31 cellular contexts compared by ENCODE assay signal in genomic region chr1:36764796-36765195, GRCh38.
DNase-seq lines count a peak whose midpoint lies in the region.
"Had no signal": no experiment of that assay in that cellular context is flagged by ENCODE, and none has a peak within 500 bp of the region (broad histone marks: within the 10 kb centered on the region; RNA-seq: fewer than 3 reads in every experiment).

No MANE protein-coding gene starts in this region.

- H3K27me3 ChIP-seq in CD4-positive, alpha-beta memory T cell (ENCODE audit: insufficient read depth, low read length), result no peaks in the 10 kb centered on the region
- H3K27me3 ChIP-seq: colonic mucosa, uterus had no signal

- no peak overlapping the region for H3K27ac Mint-ChIP-seq in CD4-positive, alpha-beta memory T cell
- H3K27ac Mint-ChIP-seq: activated naive CD8-positive, alpha-beta T cell; effector memory CD8-positive, alpha-beta T cell; IgD-negative memory B cell; T-helper 2 cell treated with Interferon-gamma antibody and Interleukin-4, amounts not matched to agents 5 μg/mL and 100 μg/mL, for 36 hours had no signal

- H3K4me1 ChIP-seq in CD4-positive, alpha-beta memory T cell (ENCODE audit: insufficient read depth, low read length), result no peaks in the 10 kb centered on the region
- H3K4me1 ChIP-seq: colonic mucosa, heart left ventricle, uterus had no signal

- H3K27me3 Mint-ChIP-seq in CD4-positive, alpha-beta memory T cell, result peaks cover 7 to 19% of the 10 kb centered on the region in 2 donors

- H3K4me3 Mint-ChIP-seq in CD4-positive, alpha-beta memory T cell, result no peak overlapping the region
- H3K4me3 Mint-ChIP-seq: activated naive CD8-positive, alpha-beta T cell; effector memory CD8-positive, alpha-beta T cell; IgD-negative memory B cell; T-helper 2 cell treated with Interferon-gamma antibody and Interleukin-4, amounts not matched to agents 5 μg/mL and 100 μg/mL, for 36 hours had no signal

- H3K36me3 Mint-ChIP-seq in CD4-positive, alpha-beta memory T cell, result no peaks in the 10 kb centered on the region
- H3K36me3 Mint-ChIP-seq: activated naive CD8-positive, alpha-beta T cell; IgD-negative memory B cell had no signal

- H3K9me3 Mint-ChIP-seq in CD4-positive, alpha-beta memory T cell, result peaks cover 0 to 5% (median 2%) of the 10 kb centered on the region in 8 donors
- H3K9me3 Mint-ChIP-seq: effector memory CD8-positive, alpha-beta T cell; T-helper 2 cell treated with Interferon-gamma antibody and Interleukin-4, amounts not matched to agents 5 μg/mL and 100 μg/mL, for 36 hours had no signal

- POLR2A ChIA-PET in CD4-positive, alpha-beta memory T cell (lab: Charles Lee; ENCODE audit: partially characterized antibody), result no interaction called here

- no peak overlapping the region for H3K27ac ChIP-seq in CD4-positive, alpha-beta memory T cell (ENCODE audit: low read depth, low read length)
- H3K27ac ChIP-seq: 22Rv1, C4-2B, colonic mucosa, heart left ventricle, thoracic aorta, uterus had no signal

- DNase-seq in NCI-H1105 treated with DMSO at 0.1 percent for 48 hours (lab: John Stamatoyannopoulos, UW) (peak; percentile 16), NCI-H1105 (lab: John Stamatoyannopoulos, UW) (no peak), NCI-H1092 treated with DMSO at 0.1 percent for 48 hours (lab: John Stamatoyannopoulos, UW) (peak; percentile 86), NCI-H69 (lab: John Stamatoyannopoulos, UW) (peak; percentile 85), islet precursor cell (peak; percentile 50), DMS53 treated with DMSO at 0.1 percent for 48 hours (lab: John Stamatoyannopoulos, UW; ENCODE audit: unreplicated experiment) (no peak), GM03348 (ENCODE audit: low spot score) (no peak)
- DNase-seq in CD4-positive, alpha-beta memory T cell, result no peak
- DNase-seq: activated CD4-positive, alpha-beta T cell treated with anti-CD3 and anti-CD28 coated beads for 48 hours; activated CD8-positive, alpha-beta memory T cell treated with anti-CD3 and anti-CD28 coated beads for 24 hours; activated effector memory CD4-positive, alpha-beta T cell treated with Interleukin-2 at 50 U/mL for 16 hours; aorta; Calu3; colonic mucosa; effector memory CD8-positive, alpha-beta T cell; EL; foreskin fibroblast; GOT3; heart left ventricle; mammary epithelial cell; NCI-H2227 treated with DMSO at 0.1 percent for 48 hours; occipital lobe; Right ventricle myocardium superior; stimulated activated naive CD8-positive, alpha-beta T cell treated with anti-CD3 and anti-CD28 coated beads, Interleukin-15, Interleukin-2, amounts not matched to agents 100 U/mL and 50 U/mL, for 24 hours; uterus had no signal

- no peaks in the 10 kb centered on the region for H3K4me1 Mint-ChIP-seq in CD4-positive, alpha-beta memory T cell
- H3K4me1 Mint-ChIP-seq: IgD-negative memory B cell had no signal

- no peak overlapping the region for H3K4me3 ChIP-seq in CD4-positive, alpha-beta memory T cell (ENCODE audit: low read length in 2 of 2)
- H3K4me3 ChIP-seq: colonic mucosa, heart left ventricle, thoracic aorta, uterus had no signal

- intact Hi-C loops in CD4-positive, alpha-beta memory T cell (cut with micrococcal nuclease), result no loop called here

- H3K36me3 ChIP-seq in CD4-positive, alpha-beta memory T cell (ENCODE audit: insufficient read depth, low read length), result no peaks in the 10 kb centered on the region
- H3K36me3 ChIP-seq: colonic mucosa, heart left ventricle, thoracic aorta, uterus had no signal

- CTCF ChIA-PET in CD4-positive, alpha-beta memory T cell (lab: Charles Lee; ENCODE audit: partially characterized antibody), result no interaction called here

- no peaks in the 10 kb centered on the region for H3K9me3 ChIP-seq in CD4-positive, alpha-beta memory T cell (ENCODE audit: control insufficient read depth in 1 of 2, low read length in 2 of 2)
- H3K9me3 ChIP-seq: colonic mucosa, thoracic aorta, uterus had no signal

Comparison
In these comparisons a context has a peak if more than half of its experiments do, and no peak if none do; other contexts are left out.
1. DNase-seq: peak in NCI-H1105 treated with DMSO at 0.1 percent for 48 hours (single experiment), NCI-H1092 treated with DMSO at 0.1 percent for 48 hours (single experiment), NCI-H69 (single experiment) and islet precursor cell (single experiment); none in NCI-H1105 (single experiment), DMS53 treated with DMSO at 0.1 percent for 48 hours (single experiment), CD4-positive, alpha-beta memory T cell (0 of 5) and GM03348 (single experiment).